In the genomic region with DNA sequence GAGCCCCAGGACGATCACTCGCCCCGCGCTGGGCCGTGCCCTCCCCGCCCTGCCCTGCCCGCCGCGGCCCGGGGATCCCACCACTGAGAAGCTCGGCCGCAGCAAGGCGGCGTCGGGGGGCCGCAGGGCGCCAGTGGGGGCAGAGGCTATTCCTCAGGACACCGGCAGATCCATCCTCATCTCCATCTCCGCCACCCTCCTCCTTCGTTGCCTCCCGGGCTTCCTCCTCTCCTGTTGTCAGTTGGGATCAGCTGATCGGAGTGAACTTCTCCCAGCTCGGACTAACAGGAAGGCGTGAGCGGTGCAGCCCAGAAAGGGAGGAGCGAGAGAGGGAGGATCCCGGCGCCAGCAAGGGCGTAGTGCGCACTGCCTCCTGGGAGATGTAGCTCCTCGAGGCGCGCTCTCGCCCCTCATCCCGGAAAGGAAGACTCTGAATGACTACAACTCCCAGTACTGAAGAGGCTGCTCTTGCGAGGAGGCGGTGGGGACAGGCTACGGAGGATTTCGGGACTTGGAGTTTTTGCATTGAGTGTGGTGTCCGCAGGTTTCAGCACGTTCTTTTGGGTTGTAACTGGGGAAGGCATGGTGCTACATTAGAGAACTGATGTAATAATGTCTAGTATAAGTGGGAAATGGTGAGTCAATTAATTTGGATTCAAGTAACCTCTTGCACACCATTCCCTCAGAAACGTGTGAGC, we compare ENCODE assay signal across 8 cellular contexts. TPM values are rescaled to one million over a fixed set of nuclear protein-coding genes. Genes with fewer than 3 reads are reported as not detected.
DNase-seq lines count a peak whose midpoint lies in the region; ATAC-seq, FAIRE-seq and TF ChIP-seq lines count a peak whose summit lies in the region.

A gene with protein sequence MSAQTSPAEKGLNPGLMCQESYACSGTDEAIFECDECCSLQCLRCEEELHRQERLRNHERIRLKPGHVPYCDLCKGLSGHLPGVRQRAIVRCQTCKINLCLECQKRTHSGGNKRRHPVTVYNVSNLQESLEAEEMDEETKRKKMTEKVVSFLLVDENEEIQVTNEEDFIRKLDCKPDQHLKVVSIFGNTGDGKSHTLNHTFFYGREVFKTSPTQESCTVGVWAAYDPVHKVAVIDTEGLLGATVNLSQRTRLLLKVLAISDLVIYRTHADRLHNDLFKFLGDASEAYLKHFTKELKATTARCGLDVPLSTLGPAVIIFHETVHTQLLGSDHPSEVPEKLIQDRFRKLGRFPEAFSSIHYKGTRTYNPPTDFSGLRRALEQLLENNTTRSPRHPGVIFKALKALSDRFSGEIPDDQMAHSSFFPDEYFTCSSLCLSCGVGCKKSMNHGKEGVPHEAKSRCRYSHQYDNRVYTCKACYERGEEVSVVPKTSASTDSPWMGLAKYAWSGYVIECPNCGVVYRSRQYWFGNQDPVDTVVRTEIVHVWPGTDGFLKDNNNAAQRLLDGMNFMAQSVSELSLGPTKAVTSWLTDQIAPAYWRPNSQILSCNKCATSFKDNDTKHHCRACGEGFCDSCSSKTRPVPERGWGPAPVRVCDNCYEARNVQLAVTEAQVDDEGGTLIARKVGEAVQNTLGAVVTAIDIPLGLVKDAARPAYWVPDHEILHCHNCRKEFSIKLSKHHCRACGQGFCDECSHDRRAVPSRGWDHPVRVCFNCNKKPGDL (minus strand): TSS at position 262 of the 698 bp plus-strand sequence. CDS start 2,598 bp downstream, outside the sequence.

- no TSS peak for BruUV-seq in Calu3 (replicated peaks; lab: Mats Ljungman, UMichigan)
- no TSS peak for BruUV-seq in endothelial cell of umbilical vein (replicated peaks; lab: Mats Ljungman, UMichigan)

- H3K9ac ChIP-seq in OCI-LY3 (ENCODE audit: low read length) (peak within 1 kb of the TSS; percentile 59), endothelial cell of umbilical vein (replicated peaks; ENCODE audit: extremely low read depth, insufficient read depth, low read length) (peak within 1 kb of the TSS; percentile 73)

- TF ChIP-seq POLR2A in endothelial cell of umbilical vein (IDR thresholded peaks at IDR 0.05; ENCODE audit: low read depth, low read length) = peak; percentile 85

- H3K4me2 ChIP-seq in OCI-LY3 (ENCODE audit: low read length) (peak within 1 kb of the TSS; percentile 71), endothelial cell of umbilical vein (ENCODE audit: insufficient read depth, low read length) (peak within 1 kb of the TSS; percentile 93)

- ATAC-seq in GM21515 (IDR thresholded peaks at IDR 0.05; ENCODE audit: unreplicated experiment) = peak; percentile 94

- no peaks in the 10 kb centered on the region for H3K9me3 Mint-ChIP-seq in Calu3 (ENCODE audit: low read depth, unreplicated experiment)

- POLR2A ChIA-PET in endothelial cell of umbilical vein (lab: Charles Lee) = interaction anchor here (0.6 to 2.3 kb wide), 2 partner anchors 31 to 378 kb away, joined by 3 to 22 read pairs; a partner anchor contains a TSS

- peak within 1 kb of the TSS; percentile 80 for H3K4me3 Mint-ChIP-seq in Calu3 (ENCODE audit: low read depth, unreplicated experiment)

- H3K4me1 Mint-ChIP-seq in Calu3 (ENCODE audit: low read depth, unreplicated experiment) = peaks cover 7% of the 10 kb centered on the region

- H3K79me2 ChIP-seq in OCI-LY3 (ENCODE audit: low read length) (peaks cover 6% of the 10 kb centered on the region), endothelial cell of umbilical vein (ENCODE audit: control insufficient read depth, insufficient read depth, low read length) (peaks cover 27% of the 10 kb centered on the region)

- FAIRE-seq in endothelial cell of umbilical vein (lab: Jason Lieb, UNC) = peak; percentile 100

- TF ChIP-seq CTCF in Calu3 (IDR thresholded peaks at IDR 0.05; ENCODE audit: unreplicated experiment) = no peak
- no peak for TF ChIP-seq CTCF in OCI-LY3 (IDR thresholded peaks at IDR 0.05; ENCODE audit: low read depth, low read length)
- TF ChIP-seq CTCF in endothelial cell of umbilical vein (IDR thresholded peaks at IDR 0.05; ENCODE audit: extremely low read depth in 1 of 2, insufficient read depth in 1 of 2, low read depth in 1 of 2, low read length in 2 of 2) = no peak

- H3K9me3 ChIP-seq in OCI-LY3 (ENCODE audit: insufficient read depth, low read length) = no peaks in the 10 kb centered on the region
- no peaks in the 10 kb centered on the region for H3K9me3 ChIP-seq in endothelial cell of umbilical vein (replicated peaks; ENCODE audit: control insufficient read depth, insufficient read depth, low read length)

- H3K4me1 ChIP-seq in OCI-LY3 (ENCODE audit: low read length) = peaks cover 27% of the 10 kb centered on the region
- H3K4me1 ChIP-seq in endothelial cell of umbilical vein (ENCODE audit: control insufficient read depth, extremely low read depth, insufficient read depth, low read length) = peaks cover 6% of the 10 kb centered on the region

- dilution Hi-C loops in endothelial cell of umbilical vein (cut with MboI; ENCODE audit: extremely low pct_ligation_motif_present, low sequenced_read_pairs) = no loop called here

- H3K27ac Mint-ChIP-seq in Calu3 (ENCODE audit: unreplicated experiment) = peak within 1 kb of the TSS; percentile 66

- H2AFZ ChIP-seq in OCI-LY3 (ENCODE audit: low read depth, low read length) (peak within 1 kb of the TSS; percentile 91), endothelial cell of umbilical vein (ENCODE audit: low read depth, low read length) (peak within 1 kb of the TSS; percentile 76)

- H3K36me3 ChIP-seq in OCI-LY3 (replicated peaks; ENCODE audit: low read depth, low read length) (peaks cover 14% of the 10 kb centered on the region), endothelial cell of umbilical vein (ENCODE audit: control insufficient read depth in 2 of 2, extremely low read depth in 1 of 2, insufficient read depth in 2 of 2, low read length in 2 of 2) (peaks cover 7 to 12% of the 10 kb centered on the region in 2 experiments)

- H3K27me3 Mint-ChIP-seq in Calu3 (ENCODE audit: unreplicated experiment) = no peaks in the 10 kb centered on the region

- H4K20me1 ChIP-seq in OCI-LY3 (ENCODE audit: insufficient read depth, low read length) (no peaks in the 10 kb centered on the region), endothelial cell of umbilical vein (replicated peaks; ENCODE audit: control insufficient read depth, extremely low read depth, insufficient read depth, low read length) (peaks cover 5% of the 10 kb centered on the region)

- no peaks in the 10 kb centered on the region for H3K9me1 ChIP-seq in endothelial cell of umbilical vein (replicated peaks; ENCODE audit: control insufficient read depth, extremely low read depth, insufficient read depth, low read length)

- DNase-seq in Calu3 = peak; percentile 95
- DNase-seq in HuH-7 (ENCODE audit: low spot score) = peak; percentile 89
- peak; percentile 82 for DNase-seq in activated T-cell treated with anti-CD3 and anti-CD28 coated beads for 1 hour (ENCODE audit: low read depth)
- peak; percentile 99 for DNase-seq in endothelial cell of umbilical vein (ENCODE audit: low read depth, low spot score)
- DNase-seq in midbrain (lab: John Stamatoyannopoulos, UW) = peak; percentile 99
- peak; percentile 72 to 80 for DNase-seq in stimulated activated CD8-positive, alpha-beta memory T cell treated with anti-CD3 and anti-CD28 coated beads, Interleukin-2, amount 100 ng/mL, for 1 hour (ENCODE audit: low read depth in 2 of 2)

- H3K4me3 ChIP-seq in OCI-LY3 (ENCODE audit: low read length) (peak within 1 kb of the TSS; percentile 87), endothelial cell of umbilical vein (replicated peaks in 1 of 3; ENCODE audit: insufficient read depth in 1 of 3, low read depth in 1 of 3, low read length in 3 of 3) (peak within 1 kb of the TSS; percentile 88 to 92 (median 89))

- H3K36me3 Mint-ChIP-seq in Calu3 (ENCODE audit: insufficient read depth, unreplicated experiment) = peaks cover 14% of the 10 kb centered on the region

- H3K27ac ChIP-seq in OCI-LY3 (ENCODE audit: low read length) = no peak within 1 kb of the TSS
- peak within 1 kb of the TSS; percentile 62 for H3K27ac ChIP-seq in endothelial cell of umbilical vein (ENCODE audit: insufficient read depth, low read depth, low read length)

- CTCF ChIA-PET in Calu3 (lab: Charles Lee) (interaction anchor here (0.6 to 1.2 kb wide), 8 partner anchors 10 to 268 kb away, joined by 3 to 15 read pairs (median 4); a partner anchor contains a TSS), endothelial cell of umbilical vein (lab: Charles Lee) (interaction anchor here (1.0 to 1.9 kb wide), 4 partner anchors 24 to 513 kb away, joined by 3 to 4 read pairs (median 4); no protein-coding TSS in a partner anchor)

- intact Hi-C loops in Calu3 (cut with micrococcal nuclease; ENCODE audit: unreplicated experiment) (no loop called here), endothelial cell of umbilical vein (cut with micrococcal nuclease) (loop anchor here (1.0 kb wide), 1 partner anchor 31 kb away; a partner anchor contains a TSS)

- H3K27me3 ChIP-seq in OCI-LY3 (ENCODE audit: low read depth, low read length) (no peaks in the 10 kb centered on the region), endothelial cell of umbilical vein (ENCODE audit: control insufficient read depth in 2 of 2, insufficient read depth in 2 of 2, low read length in 2 of 2) (no peaks in the 10 kb centered on the region)

TF ChIP-seq in endothelial cell of umbilical vein, 7 proteins besides CTCF, POLR2A, EP300 and RAD21:
- TF ChIP-seq JUN (IDR thresholded peaks at IDR 0.05; ENCODE audit: borderline replicate concordance, insufficient read depth, insufficient read length, low read depth) (no peak), MYC (IDR thresholded peaks at IDR 0.05; ENCODE audit: low read depth, low read length) (no peak), POLR2AphosphoS5 (IDR thresholded peaks at IDR 0.05; ENCODE audit: insufficient read depth, low read depth, low read length) (peak; percentile 30), FOS (IDR thresholded peaks at IDR 0.05; ENCODE audit: borderline replicate concordance, insufficient read depth, low read length) (no peak), GATA2 (IDR thresholded peaks at IDR 0.05; ENCODE audit: insufficient read depth, insufficient read length, low read depth, low read length) (no peak), EZH2 (IDR thresholded peaks at IDR 0.05; ENCODE audit: borderline replicate concordance, low read depth, low read length, severe bottlenecking) (no peak)
- TF ChIP-seq, protein P1, sequence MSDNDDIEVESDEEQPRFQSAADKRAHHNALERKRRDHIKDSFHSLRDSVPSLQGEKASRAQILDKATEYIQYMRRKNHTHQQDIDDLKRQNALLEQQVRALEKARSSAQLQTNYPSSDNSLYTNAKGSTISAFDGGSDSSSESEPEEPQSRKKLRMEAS (IDR thresholded peaks at IDR 0.05; ENCODE audit: insufficient read depth, insufficient read length) = peak; percentile 47
TF ChIP-seq in endothelial cell of umbilical vein: peak in this region for 2.

RNA-seq across cellular contexts. Expression of the gene that starts here (rescaled TPM):
- total RNA-seq in Calu3 (2022) (10.6 and 11.9 TPM in 2 replicates), endothelial cell of umbilical vein (29.2 and 30.7 TPM in 2 replicates)
- polyA plus RNA-seq in endothelial cell of umbilical vein = 26.9 and 27.3 TPM in 2 replicates
- polyA plus RNA-seq in endothelial cell of umbilical vein (2011; cell fraction: cytosol; rRNA removed) = 24.5 and 26.7 TPM in 2 replicates
- 54.5 and 56.0 TPM in 2 replicates for polyA plus RNA-seq in endothelial cell of umbilical vein (2011; cell fraction: nucleus; rRNA removed)
- polyA plus RNA-seq in endothelial cell of umbilical vein (2012) = 19.6 and 19.8 TPM in 2 replicates
- polyA minus RNA-seq in endothelial cell of umbilical vein = 56.1 and 87.6 TPM in 2 replicates
- polyA minus RNA-seq in endothelial cell of umbilical vein (2011; cell fraction: cytosol; rRNA and poly(A)+ RNA removed) = 1.8 TPM
- 33.5 and 33.9 TPM in 2 replicates for polyA minus RNA-seq in endothelial cell of umbilical vein (2011; cell fraction: nucleus; rRNA and poly(A)+ RNA removed)
